Comparison of ENCODE assay signal across 12 cellular contexts in the genomic region with DNA sequence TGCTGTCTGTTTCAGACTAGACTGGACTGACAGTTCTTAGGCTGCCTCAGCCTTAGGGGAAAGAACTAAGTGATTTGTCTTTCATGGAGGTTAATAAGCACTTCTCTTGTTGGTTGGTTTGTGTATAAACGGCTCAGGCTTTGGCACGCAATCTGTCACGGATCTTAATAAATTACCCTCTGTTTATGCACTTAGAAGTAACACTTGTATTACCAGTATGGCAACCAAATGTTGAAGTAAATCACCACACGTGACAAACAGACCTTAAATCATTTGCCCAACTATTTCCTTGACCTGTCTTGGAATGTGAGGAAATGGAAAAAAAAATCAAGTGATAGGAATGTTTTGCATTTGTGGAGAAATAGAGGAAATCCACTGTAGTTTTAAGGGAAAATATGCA.
"Had no signal": no experiment of that assay in that cellular context is flagged by ENCODE, and none has a peak within 500 bp of the region (broad histone marks: within the 10 kb centered on the region; RNA-seq: fewer than 3 reads in every experiment).

No MANE protein-coding gene starts in this region.

- H3K36me3 ChIP-seq: thoracic aorta had no signal

- H3K9me3 ChIP-seq: psoas muscle, thoracic aorta had no signal

- H3K4me1 Mint-ChIP-seq: activated naive CD8-positive, alpha-beta T cell treated with anti-CD3 and anti-CD28 coated beads, Interleukin-2, amount 50 U/mL, for 24 hours; activated T-helper 17 cell treated with anti-CD3 and anti-CD28 coated beads, Interleukin-2, amount 50 U/mL, for 72 hours; stimulated activated effector memory CD8-positive, alpha-beta T cell treated with anti-CD3 and anti-CD28 coated beads, Interleukin-12 subunit alpha, Interleukin-12 subunit beta, amount 100 ng/mL, for 72 hours had no signal

- H3K27me3 Mint-ChIP-seq: activated naive CD8-positive, alpha-beta T cell treated with anti-CD3 and anti-CD28 coated beads, Interleukin-2, amount 50 U/mL, for 24 hours; activated T-helper 17 cell treated with anti-CD3 and anti-CD28 coated beads, Interleukin-2, amount 50 U/mL, for 72 hours; effector memory CD8-positive, alpha-beta T cell had no signal

- DNase-seq: activated naive CD4-positive, alpha-beta T cell treated with Interleukin-2 at 50 U/mL for 16 hours; activated naive CD8-positive, alpha-beta T cell treated with anti-CD3 and anti-CD28 coated beads, Interleukin-2, amount 50 U/mL, for 24 hours; activated T-cell treated with anti-CD3 and anti-CD28 coated beads for 4 hours; dermis blood vessel endothelial cell; effector memory CD8-positive, alpha-beta T cell; glutamatergic neuron; hypothalamus; psoas muscle; T-helper 9 cell had no signal

- H3K27ac Mint-ChIP-seq: activated naive CD8-positive, alpha-beta T cell treated with anti-CD3 and anti-CD28 coated beads, Interleukin-2, amount 50 U/mL, for 24 hours; activated T-helper 17 cell treated with anti-CD3 and anti-CD28 coated beads, Interleukin-2, amount 50 U/mL, for 72 hours; effector memory CD8-positive, alpha-beta T cell; stimulated activated effector memory CD8-positive, alpha-beta T cell treated with anti-CD3 and anti-CD28 coated beads, Interleukin-12 subunit alpha, Interleukin-12 subunit beta, amount 100 ng/mL, for 72 hours had no signal

- H3K4me1 ChIP-seq: psoas muscle had no signal

- H3K36me3 Mint-ChIP-seq: stimulated activated effector memory CD8-positive, alpha-beta T cell treated with anti-CD3 and anti-CD28 coated beads, Interleukin-12 subunit alpha, Interleukin-12 subunit beta, amount 100 ng/mL, for 72 hours had no signal

- H3K27ac ChIP-seq: psoas muscle, thoracic aorta had no signal

- H3K4me3 ChIP-seq: psoas muscle, thoracic aorta had no signal

- H3K4me3 Mint-ChIP-seq: activated naive CD8-positive, alpha-beta T cell treated with anti-CD3 and anti-CD28 coated beads, Interleukin-2, amount 50 U/mL, for 24 hours; activated T-helper 17 cell treated with anti-CD3 and anti-CD28 coated beads, Interleukin-2, amount 50 U/mL, for 72 hours; effector memory CD8-positive, alpha-beta T cell; stimulated activated effector memory CD8-positive, alpha-beta T cell treated with anti-CD3 and anti-CD28 coated beads, Interleukin-12 subunit alpha, Interleukin-12 subunit beta, amount 100 ng/mL, for 72 hours had no signal

- H3K9me3 Mint-ChIP-seq: activated naive CD8-positive, alpha-beta T cell treated with anti-CD3 and anti-CD28 coated beads, Interleukin-2, amount 50 U/mL, for 24 hours; effector memory CD8-positive, alpha-beta T cell had no signal
